8 cellular contexts compared by ENCODE assay signal in the genomic region with DNA sequence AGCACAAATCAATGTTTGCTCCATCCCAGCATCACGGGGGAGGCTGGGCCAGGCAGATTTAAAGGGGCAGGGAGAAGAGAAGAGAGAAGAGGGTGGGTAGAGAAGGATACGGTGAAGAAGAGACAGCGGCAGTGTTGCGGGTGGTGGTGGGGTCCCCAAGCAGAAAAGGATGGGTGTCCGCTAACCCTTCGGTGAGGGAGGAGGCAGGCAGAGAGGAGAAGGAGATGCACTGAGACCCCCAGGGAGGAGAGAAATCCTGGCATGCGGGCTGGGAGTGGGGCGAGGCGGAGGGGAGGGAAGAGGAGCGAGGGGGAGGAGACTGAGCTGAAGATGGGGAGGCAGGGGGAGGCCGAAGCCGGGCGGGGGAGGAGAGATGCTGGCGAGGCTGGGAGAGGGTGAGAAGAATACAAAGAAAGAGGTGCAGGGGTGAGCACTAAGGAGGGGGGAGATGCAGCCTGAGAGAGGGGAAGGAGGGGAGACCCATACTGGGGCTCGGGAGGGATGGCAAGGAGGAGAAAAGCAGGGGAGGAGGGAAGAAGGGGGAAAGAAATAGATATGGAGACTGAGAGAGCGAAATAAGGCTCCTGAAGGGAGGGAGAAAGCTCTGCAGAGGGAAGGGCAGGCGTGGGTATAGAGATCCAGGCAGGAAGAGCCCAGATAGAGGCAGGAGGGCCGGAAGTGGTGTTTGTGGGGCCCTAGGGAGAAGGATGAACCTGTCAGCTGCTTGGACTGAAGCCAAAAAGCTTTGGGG. TPM values are rescaled to one million over a fixed set of nuclear protein-coding genes. Genes with fewer than 3 reads are reported as not detected.
DNase-seq lines count a peak whose midpoint lies in the region; ATAC-seq, FAIRE-seq and TF ChIP-seq lines count a peak whose summit lies in the region.
"Had no signal": no experiment of that assay in that cellular context is flagged by ENCODE, and none has a peak within 500 bp of the region (broad histone marks: within the 10 kb centered on the region; RNA-seq: fewer than 3 reads in every experiment).

Gene JPH4 (minus strand): TSS at position 231 of the 751 bp plus-strand sequence. CDS start 1,337 bp downstream, outside the sequence.

- H3K27me3 ChIP-seq in ascending aorta, result peaks cover 26% of the 10 kb centered on the region
- peaks cover 13 to 85% (median 21%) of the 10 kb centered on the region in 4 donors for H3K27me3 ChIP-seq in esophagus squamous epithelium

- H3K36me3 ChIP-seq in ascending aorta (no peaks in the 10 kb centered on the region), esophagus squamous epithelium (no peaks in the 10 kb centered on the region)
- H3K36me3 ChIP-seq: adrenal gland had no signal

- DNase-seq in H54 (ENCODE audit: insufficient read length, low spot score) (peak; percentile 42), NCI-H524 treated with DMSO at 0.1 percent for 48 hours (lab: John Stamatoyannopoulos, UW) (peak; percentile 35), head of caudate nucleus (peak in 41 of 42 donors; percentile 35 to 94 (median 79)), putamen (ENCODE audit: low spot score) (peak; percentile 79), ascending aorta (ENCODE audit: low spot score in 2 of 2) (no peak), esophagus squamous epithelium (lab: John Stamatoyannopoulos, UW) (no peak)

- 22 to 25% methylated on average over 14 to 18 of the region's 18 CpGs for WGBS in esophagus squamous epithelium, 2 donors

- H3K27ac ChIP-seq in ascending aorta, result no peak within 1 kb of the TSS
- H3K27ac ChIP-seq in esophagus squamous epithelium, result no peak within 1 kb of the TSS

- no peak for TF ChIP-seq CTCF in ascending aorta (IDR thresholded peaks at IDR 0.05)
- no peak for TF ChIP-seq CTCF in esophagus squamous epithelium (IDR thresholded peaks at IDR 0.05)

- no peak for FAIRE-seq in H54 (lab: Jason Lieb, UNC)

- H3K4me3 ChIP-seq in ascending aorta (peak within 1 kb of the TSS in 1 of 2 donors; percentile 3), esophagus squamous epithelium (peak within 1 kb of the TSS in 2 of 4 donors; percentile 26 to 59)

- no peak for TF ChIP-seq POLR2A in H54 (IDR thresholded peaks at IDR 0.05; ENCODE audit: low read depth, low read length)
- no peak for TF ChIP-seq POLR2A in GM18505 (IDR thresholded peaks at IDR 0.05; ENCODE audit: borderline replicate concordance, extremely low read depth, insufficient read depth, insufficient read length)
- no peak for TF ChIP-seq POLR2A in esophagus squamous epithelium (IDR thresholded peaks at IDR 0.05)

- intact Hi-C loops in head of caudate nucleus (cut with DNase I), result no loop called here
- intact Hi-C loops in ascending aorta (cut with DNase I), result no loop called here
- intact Hi-C loops in esophagus squamous epithelium (cut with DNase I), result no loop called here

- no peak for ATAC-seq in GM18505 (IDR thresholded peaks at IDR 0.05; ENCODE audit: unreplicated experiment)

- H3K9me3 ChIP-seq in ascending aorta (no peaks in the 10 kb centered on the region), esophagus squamous epithelium (no peaks in the 10 kb centered on the region)
- H3K9me3 ChIP-seq: adrenal gland had no signal

- H3K4me1 ChIP-seq in ascending aorta (peaks cover 3 to 4% of the 10 kb centered on the region in 2 donors), esophagus squamous epithelium (peaks cover 14 to 34% (median 18%) of the 10 kb centered on the region in 3 donors)

RNA-seq across cellular contexts. Expression of gene JPH4, which starts in this region (rescaled TPM):
- total RNA-seq in ascending aorta, result 4.7 TPM
- total RNA-seq in esophagus squamous epithelium, result 1 to 10 TPM in 1 of 4 donors, under 1 TPM in 1, not detected in 2; 0.21 to 2.7 TPM

Comparison
In these comparisons a context has a peak if more than half of its experiments do, and no peak if none do; other contexts are left out.
1. DNase-seq: peak in H54 (single experiment), NCI-H524 treated with DMSO at 0.1 percent for 48 hours (single experiment), head of caudate nucleus (41 of 42) and putamen (single experiment); none in ascending aorta (0 of 2) and esophagus squamous epithelium (single experiment).